Comparison of ENCODE assay signal across 8 cellular contexts in the genomic region with DNA sequence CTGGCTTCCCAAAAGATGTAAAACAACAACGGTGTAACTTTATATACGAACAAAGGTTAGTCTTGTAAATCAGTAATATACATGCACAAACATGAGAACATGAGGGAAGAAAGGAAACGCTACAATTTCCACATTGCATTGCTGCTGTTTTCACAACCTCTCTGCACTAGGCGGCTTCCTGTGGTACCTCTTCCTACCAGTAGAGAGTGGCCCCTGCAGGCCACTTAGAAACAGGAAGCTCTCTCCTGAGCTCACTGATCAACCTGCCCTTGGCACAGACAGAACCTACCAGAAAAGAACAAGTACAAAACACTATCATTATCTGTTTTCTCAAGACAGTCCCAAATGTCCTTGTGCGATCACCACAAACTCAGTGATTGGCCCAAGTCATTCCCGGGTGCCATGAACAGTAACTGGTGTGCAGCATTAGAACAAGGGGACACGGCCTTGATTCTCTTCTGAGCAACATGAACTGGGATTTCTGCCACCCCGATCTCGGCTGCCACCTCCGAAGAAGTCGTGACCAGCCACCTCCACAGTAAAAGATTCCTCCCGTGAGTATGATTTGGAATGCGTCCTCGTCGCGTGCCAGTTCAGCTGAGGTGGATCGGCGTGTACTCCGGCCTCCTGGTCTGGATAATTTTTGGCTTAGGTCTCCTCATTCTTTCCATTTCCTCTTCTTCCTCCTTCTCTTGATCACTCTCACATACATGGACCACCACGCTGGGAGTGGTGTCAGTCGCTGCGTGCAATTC. TPM values are rescaled to one million over a fixed set of nuclear protein-coding genes. Genes with fewer than 3 reads are reported as not detected.
DNase-seq lines count a peak whose midpoint lies in the region; ATAC-seq, FAIRE-seq and TF ChIP-seq lines count a peak whose summit lies in the region.

No MANE protein-coding gene starts in this region.

- H3K27me3 ChIP-seq in Caco-2 (replicated peaks; ENCODE audit: control insufficient read depth, insufficient read depth, low read length) (no peaks in the 10 kb centered on the region), liver (ENCODE audit: control insufficient read depth in 4 of 4, insufficient read depth in 4 of 4, low read length in 3 of 4) (no peaks in the 10 kb centered on the region), dorsolateral prefrontal cortex (no peaks in the 10 kb centered on the region)

- no TSS peak for BruUV-seq in Caco-2 (replicated peaks; lab: Mats Ljungman, UMichigan)

- H3K27ac Mint-ChIP-seq in Caco-2 (ENCODE audit: unreplicated experiment) = peak overlapping the region; percentile 42
- peak overlapping the region in 1 of 2 donors; percentile 48 for H3K27ac Mint-ChIP-seq in activated naive CD4-positive, alpha-beta T cell treated with anti-CD3 and anti-CD28 coated beads, Interleukin-2, amount 50 U/mL, for 72 hours

- DNase-seq in Caco-2 = peak in 1 of 2 experiments; percentile 35
- peak; percentile 29 for DNase-seq in HuH-7 (ENCODE audit: low spot score)
- no peak for DNase-seq in activated naive CD4-positive, alpha-beta T cell treated with anti-CD3 and anti-CD28 coated beads, Interleukin-2, amount 50 U/mL, for 72 hours (ENCODE audit: low spot score in 2 of 2)
- no peak for DNase-seq in dorsolateral prefrontal cortex
- DNase-seq in D721Med (ENCODE audit: insufficient read length, low spot score) = no peak
- DNase-seq in NCI-H146 (lab: John Stamatoyannopoulos, UW) = no peak

- H3K4me1 ChIP-seq in Caco-2 (peaks cover 8% of the 10 kb centered on the region), liver (ENCODE audit: control insufficient read depth in 4 of 4, insufficient read depth in 4 of 4, low read length in 3 of 4) (peaks cover 4 to 27% (median 21%) of the 10 kb centered on the region in 4 donors)

- no peaks in the 10 kb centered on the region for H3K9me3 Mint-ChIP-seq in Caco-2 (ENCODE audit: unreplicated experiment)
- H3K9me3 Mint-ChIP-seq in activated naive CD4-positive, alpha-beta T cell treated with anti-CD3 and anti-CD28 coated beads, Interleukin-2, amount 50 U/mL, for 72 hours = no peaks in the 10 kb centered on the region

- FAIRE-seq in D721Med (lab: Jason Lieb, UNC) = no peak

- H3K4me3 Mint-ChIP-seq in Caco-2 (ENCODE audit: unreplicated experiment) = no peak overlapping the region

- no peaks in the 10 kb centered on the region for H3K27me3 Mint-ChIP-seq in Caco-2 (ENCODE audit: insufficient read depth, unreplicated experiment)

- TF ChIP-seq CTCF in Caco-2 (IDR thresholded peaks at IDR 0.05; ENCODE audit: insufficient read depth in 1 of 2, low read depth in 1 of 2, low read length in 1 of 2, severe bottlenecking in 1 of 2, unreplicated experiment in 1 of 2) = peak; percentile 42 to 53
- peak; percentile 46 for TF ChIP-seq CTCF in liver (IDR thresholded peaks at IDR 0.05; ENCODE audit: low read depth, low read length, missing input control)
- no peak for TF ChIP-seq CTCF in dorsolateral prefrontal cortex (IDR thresholded peaks at IDR 0.05 in 54 of 56, conservative IDR thresholded peaks at IDR 0.05 in 2 of 56; ENCODE audit: low read depth in 1 of 56, partially characterized antibody in 56 of 56)
- no peak for TF ChIP-seq CTCF in D721Med (IDR thresholded peaks at IDR 0.05; ENCODE audit: insufficient read depth, missing control alignments)

- CTCF ChIA-PET in Caco-2 (lab: Charles Lee) = interaction anchor here (1.0 to 1.6 kb wide), 4 partner anchors 9 to 85 kb away, joined by 9 to 17 read pairs (median 10); no protein-coding TSS in a partner anchor

- peak; percentile 65 to 85 for ATAC-seq in activated naive CD4-positive, alpha-beta T cell treated with anti-CD3 and anti-CD28 coated beads, Interleukin-2, amount 50 U/mL, for 72 hours
- no peak for ATAC-seq in GM18870 (IDR thresholded peaks at IDR 0.05; ENCODE audit: unreplicated experiment)

- H3K4me3 ChIP-seq in Caco-2 (ENCODE audit: low read depth, low read length) (no peak overlapping the region), liver (ENCODE audit: low read depth in 1 of 3, low read length in 3 of 3) (no peak overlapping the region), dorsolateral prefrontal cortex (no peak overlapping the region)

- H3K9me3 ChIP-seq in Caco-2 (no peaks in the 10 kb centered on the region), liver (ENCODE audit: control insufficient read depth in 4 of 4, low read length in 3 of 4) (no peaks in the 10 kb centered on the region)

- H3K9ac ChIP-seq in liver (ENCODE audit: low read depth in 1 of 2, low read length in 2 of 2) = no peak overlapping the region

- peaks cover 61% of the 10 kb centered on the region for H3K36me3 Mint-ChIP-seq in Caco-2 (ENCODE audit: insufficient read depth, unreplicated experiment)
- no peaks in the 10 kb centered on the region for H3K36me3 Mint-ChIP-seq in activated naive CD4-positive, alpha-beta T cell treated with anti-CD3 and anti-CD28 coated beads, Interleukin-2, amount 50 U/mL, for 72 hours

- TF ChIP-seq RAD21 in liver (IDR thresholded peaks at IDR 0.05) = peak; percentile 53 to 63

- POLR2A ChIA-PET in Caco-2 (lab: Charles Lee) = interaction anchor here (1.0 kb wide), 1 partner anchor 9 kb away, joined by 5 read pairs; no protein-coding TSS in a partner anchor

- 79% methylated on average over 22 of the region's 22 CpGs for WGBS in liver

- peak overlapping the region in 1 of 2 donors; percentile 48 for H3K27ac ChIP-seq in liver (ENCODE audit: low read depth in 1 of 2, low read length in 2 of 2)
- H3K27ac ChIP-seq in dorsolateral prefrontal cortex = peak overlapping the region in 1 of 59 donors; percentile 23

- H3K4me1 Mint-ChIP-seq in Caco-2 (ENCODE audit: low read depth, unreplicated experiment) = peaks cover under 1% of the 10 kb centered on the region

- H3K36me3 ChIP-seq in Caco-2 (ENCODE audit: control insufficient read depth, insufficient read depth, low read length) (no peaks in the 10 kb centered on the region), liver (ENCODE audit: control insufficient read depth in 4 of 4, insufficient read depth in 3 of 4, low read depth in 1 of 4, low read length in 3 of 4) (peaks cover 1 to 31% (median 18%) of the 10 kb centered on the region in 4 donors)

- intact Hi-C loops in Caco-2 (cut with micrococcal nuclease; ENCODE audit: unreplicated experiment) (no loop called here), dorsolateral prefrontal cortex (cut with DNase I) (no loop called here)

TF ChIP-seq in liver, 16 proteins besides CTCF, POLR2A, EP300 and RAD21 (continues in another document):
- TF ChIP-seq JUND (IDR thresholded peaks at IDR 0.05) (no peak), EGR1 (IDR thresholded peaks at IDR 0.05; ENCODE audit: low read depth in 2 of 2) (no peak), HNF4G (IDR thresholded peaks at IDR 0.05) (no peak), FOXA2 (IDR thresholded peaks at IDR 0.05) (no peak), TAF1 (conservative IDR thresholded peaks at IDR 0.05) (no peak), RXRA (IDR thresholded peaks at IDR 0.05) (no peak), HNF4A (conservative IDR thresholded peaks at IDR 0.05) (no peak), NR2F2 (IDR thresholded peaks at IDR 0.05) (no peak)
- TF ChIP-seq, protein P1, sequence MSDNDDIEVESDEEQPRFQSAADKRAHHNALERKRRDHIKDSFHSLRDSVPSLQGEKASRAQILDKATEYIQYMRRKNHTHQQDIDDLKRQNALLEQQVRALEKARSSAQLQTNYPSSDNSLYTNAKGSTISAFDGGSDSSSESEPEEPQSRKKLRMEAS (IDR thresholded peaks at IDR 0.05) = no peak
- TF ChIP-seq, protein P2, sequence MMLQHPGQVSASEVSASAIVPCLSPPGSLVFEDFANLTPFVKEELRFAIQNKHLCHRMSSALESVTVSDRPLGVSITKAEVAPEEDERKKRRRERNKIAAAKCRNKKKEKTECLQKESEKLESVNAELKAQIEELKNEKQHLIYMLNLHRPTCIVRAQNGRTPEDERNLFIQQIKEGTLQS (IDR thresholded peaks at IDR 0.05) = no peak
- TF ChIP-seq, protein P3, sequence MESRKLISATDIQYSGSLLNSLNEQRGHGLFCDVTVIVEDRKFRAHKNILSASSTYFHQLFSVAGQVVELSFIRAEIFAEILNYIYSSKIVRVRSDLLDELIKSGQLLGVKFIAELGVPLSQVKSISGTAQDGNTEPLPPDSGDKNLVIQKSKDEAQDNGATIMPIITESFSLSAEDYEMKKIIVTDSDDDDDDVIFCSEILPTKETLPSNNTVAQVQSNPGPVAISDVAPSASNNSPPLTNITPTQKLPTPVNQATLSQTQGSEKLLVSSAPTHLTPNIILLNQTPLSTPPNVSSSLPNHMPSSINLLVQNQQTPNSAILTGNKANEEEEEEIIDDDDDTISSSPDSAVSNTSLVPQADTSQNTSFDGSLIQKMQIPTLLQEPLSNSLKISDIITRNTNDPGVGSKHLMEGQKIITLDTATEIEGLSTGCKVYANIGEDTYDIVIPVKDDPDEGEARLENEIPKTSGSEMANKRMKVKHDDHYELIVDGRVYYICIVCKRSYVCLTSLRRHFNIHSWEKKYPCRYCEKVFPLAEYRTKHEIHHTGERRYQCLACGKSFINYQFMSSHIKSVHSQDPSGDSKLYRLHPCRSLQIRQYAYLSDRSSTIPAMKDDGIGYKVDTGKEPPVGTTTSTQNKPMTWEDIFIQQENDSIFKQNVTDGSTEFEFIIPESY (IDR thresholded peaks at IDR 0.05) = no peak

RNA-seq across cellular contexts. Expression of gene KCNE1, which starts 5.7 kb away (rescaled TPM):
- total RNA-seq in Caco-2 (2022) = 0.91 and 1.0 TPM in 2 replicates
- under 1 TPM in 1 of 2 donors, not detected in 1; 0.27 TPM for total RNA-seq in activated naive CD4-positive, alpha-beta T cell treated with anti-CD3 and anti-CD28 coated beads, Interleukin-2, amount 50 U/mL, for 72 hours
- 1 to 10 TPM in 1 of 2 donors, under 1 TPM in 1; 0.23 to 6.0 TPM for total RNA-seq in liver
- under 1 TPM; 0.65 to 0.96 TPM for polyA plus RNA-seq in liver
- total RNA-seq in dorsolateral prefrontal cortex = 1 to 10 TPM in 59 of 120 experiments, under 1 TPM in 61; 0.26 to 2.7 (median 0.99) TPM

Comparison
In these comparisons a context has a peak if more than half of its experiments do, and no peak if none do; other contexts are left out.
1. CTCF ChIP-seq: peak in Caco-2 (2 of 2) and liver (single experiment); none in dorsolateral prefrontal cortex (0 of 56) and D721Med (single experiment).